ENCODE assay signal across 9 cellular contexts in the genomic region with DNA sequence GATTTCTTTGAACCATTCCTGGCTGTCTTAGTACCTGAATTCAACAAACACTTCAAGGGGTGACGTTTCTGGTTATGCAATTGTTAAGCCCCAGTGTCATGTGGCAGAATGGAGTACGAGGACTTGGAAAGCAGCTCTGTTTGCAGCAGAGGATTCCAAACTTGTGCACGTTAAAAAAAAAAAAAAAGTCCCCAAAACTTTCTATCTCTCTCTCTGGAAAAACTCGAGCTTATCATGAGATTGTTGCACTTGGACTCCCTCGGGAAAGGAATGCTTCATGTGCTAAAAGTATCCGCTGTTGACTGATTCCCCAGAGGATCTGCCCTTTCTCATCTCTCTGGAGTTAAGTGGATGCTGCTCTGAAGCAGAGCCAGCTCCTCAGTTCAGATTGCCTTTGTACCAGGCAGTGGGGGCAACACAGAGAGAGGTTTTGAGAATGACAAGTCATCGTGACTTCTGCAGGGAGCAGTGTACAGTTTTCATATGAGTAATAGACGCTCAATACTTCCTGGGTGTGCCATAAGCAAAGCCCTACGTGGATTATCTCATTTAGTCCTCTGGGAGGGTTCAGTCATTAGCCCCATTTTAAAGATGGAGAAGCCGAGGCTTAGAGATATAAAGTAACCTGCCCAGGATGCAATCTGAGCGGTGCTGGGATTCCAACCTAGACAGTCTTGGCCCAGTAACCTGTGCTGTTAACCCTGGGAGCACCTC. TPM values are rescaled to one million over a fixed set of nuclear protein-coding genes. Genes with fewer than 3 reads are reported as not detected.
DNase-seq lines count a peak whose midpoint lies in the region; ATAC-seq and TF ChIP-seq lines count a peak whose summit lies in the region.
"Had no signal": no experiment of that assay in that cellular context is flagged by ENCODE, and none has a peak within 500 bp of the region (broad histone marks: within the 10 kb centered on the region; RNA-seq: fewer than 3 reads in every experiment).

No MANE protein-coding gene starts in this region.

- peak; percentile 19 for DNase-seq in stimulated activated CD4-positive, alpha-beta T cell treated with anti-CD3 and anti-CD28 coated beads, Interleukin-15, amount 100 ng/mL, for 24 hours
- DNase-seq in stimulated activated CD4-positive, alpha-beta T cell treated with anti-CD3 and anti-CD28 coated beads, Interleukin-2, amount 100 ng/mL, for 48 hours, result no peak
- DNase-seq in brain microvascular endothelial cell (peak; percentile 7), sciatic nerve (ENCODE audit: low spot score) (no peak), DMS 273 treated with DMSO at 0.1 percent for 48 hours (lab: John Stamatoyannopoulos, UW) (no peak), iPS-NIHi11 (ENCODE audit: low spot score) (no peak)
- DNase-seq in CD8-positive, alpha-beta T cell, result no peak

- peak; percentile 84 for ATAC-seq in HG03095 (IDR thresholded peaks at IDR 0.05; ENCODE audit: unreplicated experiment)
- peak; percentile 70 for ATAC-seq in sciatic nerve
- no peak for ATAC-seq in CD8-positive, alpha-beta T cell

- intact Hi-C loops in sciatic nerve (cut with DNase I), result no loop called here
- intact Hi-C loops in CD8-positive, alpha-beta T cell (cut with DNase I, micrococcal nuclease), result no loop called here

- H3K4me1 Mint-ChIP-seq in CD8-positive, alpha-beta T cell (ENCODE audit: low read depth), result no peaks in the 10 kb centered on the region

- no peaks in the 10 kb centered on the region for H3K36me3 ChIP-seq in brain microvascular endothelial cell (replicated peaks)
- H3K36me3 ChIP-seq in CD8-positive, alpha-beta T cell (ENCODE audit: insufficient read depth, low read length), result no peaks in the 10 kb centered on the region

- no peaks in the 10 kb centered on the region for H3K27me3 ChIP-seq in brain microvascular endothelial cell (replicated peaks)
- H3K27me3 ChIP-seq in CD8-positive, alpha-beta T cell (ENCODE audit: insufficient read depth, low read length), result no peaks in the 10 kb centered on the region

- no peak overlapping the region for H3K4me3 ChIP-seq in brain microvascular endothelial cell (ENCODE audit: low read depth, low read length)
- no peak overlapping the region for H3K4me3 ChIP-seq in CD8-positive, alpha-beta T cell (ENCODE audit: low read depth, low read length)

- no peak overlapping the region for H3K27ac Mint-ChIP-seq in CD8-positive, alpha-beta T cell
- H3K27ac Mint-ChIP-seq: nephron had no signal

- no peak overlapping the region for H3K27ac ChIP-seq in brain microvascular endothelial cell
- no peak overlapping the region for H3K27ac ChIP-seq in CD8-positive, alpha-beta T cell (ENCODE audit: low read depth, low read length)

- no peaks in the 10 kb centered on the region for H3K9me3 ChIP-seq in CD8-positive, alpha-beta T cell (ENCODE audit: low read length)

- no peaks in the 10 kb centered on the region for H3K9me3 Mint-ChIP-seq in CD8-positive, alpha-beta T cell
- H3K9me3 Mint-ChIP-seq: nephron had no signal

- no peaks in the 10 kb centered on the region for H3K4me1 ChIP-seq in CD8-positive, alpha-beta T cell (ENCODE audit: insufficient read depth, low read length)

- peaks cover 2% of the 10 kb centered on the region for H3K27me3 Mint-ChIP-seq in CD8-positive, alpha-beta T cell (ENCODE audit: low read depth)

- no peak for TF ChIP-seq CTCF in brain microvascular endothelial cell (IDR thresholded peaks at IDR 0.05; ENCODE audit: low read depth, low read length, missing control alignments)
- TF ChIP-seq CTCF in CD8-positive, alpha-beta T cell (IDR thresholded peaks at IDR 0.05), result no peak

- no peak overlapping the region for H3K4me3 Mint-ChIP-seq in CD8-positive, alpha-beta T cell
- H3K4me3 Mint-ChIP-seq: nephron had no signal

- CTCF ChIA-PET in CD8-positive, alpha-beta T cell (lab: Charles Lee), result no interaction called here

- POLR2A ChIA-PET in CD8-positive, alpha-beta T cell (lab: Charles Lee), result no interaction called here

- in situ Hi-C loops in brain microvascular endothelial cell (cut with HindIII; ENCODE audit: low pct_ligation_motif_present, low sequenced_read_pairs), result no loop called here

- no peaks in the 10 kb centered on the region for H3K36me3 Mint-ChIP-seq in CD8-positive, alpha-beta T cell

RNA-seq across cellular contexts. Expression of gene TMOD1, which starts 28.1 kb away (rescaled TPM):
- total RNA-seq in sciatic nerve, result 25.3 TPM
- total RNA-seq in CD8-positive, alpha-beta T cell, result under 1 TPM; 0.11 TPM

Comparison
In these comparisons a context has a peak if more than half of its experiments do, and no peak if none do; other contexts are left out.
1. DNase-seq: peak in stimulated activated CD4-positive, alpha-beta T cell treated with anti-CD3 and anti-CD28 coated beads, Interleukin-15, amount 100 ng/mL, for 24 hours (single experiment) and brain microvascular endothelial cell (single experiment); none in stimulated activated CD4-positive, alpha-beta T cell treated with anti-CD3 and anti-CD28 coated beads, Interleukin-2, amount 100 ng/mL, for 48 hours (0 of 2), sciatic nerve (single experiment), DMS 273 treated with DMSO at 0.1 percent for 48 hours (single experiment), CD8-positive, alpha-beta T cell (0 of 7) and iPS-NIHi11 (single experiment).
2. RNA of gene TMOD1, which starts 28.1 kb away (total RNA-seq): 25.3 TPM in sciatic nerve (single experiment); 0.11 TPM in CD8-positive, alpha-beta T cell; every median in the first group is over 10 times any median in the second.